Comparison of ENCODE assay signal across 16 cellular contexts in the genomic region with DNA sequence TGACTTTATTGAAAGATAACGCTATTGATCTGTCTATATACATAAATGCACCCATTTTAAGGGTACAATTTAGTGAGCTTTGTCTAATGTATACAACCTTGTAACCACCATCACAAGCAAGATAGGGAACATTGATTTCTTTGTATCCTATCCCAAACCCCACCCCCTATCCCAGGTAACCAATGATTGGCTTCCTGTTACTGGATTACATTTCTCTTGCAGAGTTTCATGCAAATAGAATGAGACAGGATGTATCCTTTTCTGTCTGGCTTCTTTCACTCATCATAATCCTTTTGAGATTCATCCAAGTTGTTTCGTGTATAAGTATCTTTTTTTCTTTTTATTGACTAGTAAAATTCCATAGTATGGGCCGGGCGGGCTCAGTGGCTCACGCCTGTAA. TPM values are rescaled to one million over a fixed set of nuclear protein-coding genes. Genes with fewer than 3 reads are reported as not detected.
DNase-seq lines count a peak whose midpoint lies in the region; ATAC-seq, FAIRE-seq and TF ChIP-seq lines count a peak whose summit lies in the region.
"Had no signal": no experiment of that assay in that cellular context is flagged by ENCODE, and none has a peak within 500 bp of the region (broad histone marks: within the 10 kb centered on the region; RNA-seq: fewer than 3 reads in every experiment).

No MANE protein-coding gene starts in this region.

- H3K9me3 ChIP-seq in small intestine (ENCODE audit: control insufficient read depth, low read depth) = no peaks in the 10 kb centered on the region

- TF ChIP-seq CTCF in GM13977 (IDR thresholded peaks at IDR 0.05; ENCODE audit: extremely low read depth, insufficient read depth, missing control alignments) = no peak

- H3K27ac ChIP-seq in small intestine (ENCODE audit: low read depth in 1 of 2, low read length in 1 of 2) = no peak overlapping the region
- H3K27ac ChIP-seq: parathyroid adenoma, VCaP had no signal

- no peak for ATAC-seq in activated T-cell treated with anti-CD3 and anti-CD28 coated beads, Interleukin-2, amount 50 U/mL, for 4 hours
- ATAC-seq in HG02571 (IDR thresholded peaks at IDR 0.05; ENCODE audit: unreplicated experiment) = no peak

- H3K36me3 ChIP-seq in small intestine (ENCODE audit: control insufficient read depth in 2 of 2, insufficient read depth in 2 of 2, low read length in 2 of 2) = no peaks in the 10 kb centered on the region

- POLR2A ChIA-PET in HEK293T (lab: Yijun Ruan, JAX) = interaction anchor here (2.0 kb wide), 1 partner anchor 45 kb away, joined by 14 read pairs; no protein-coding TSS in a partner anchor

- peaks cover 21% of the 10 kb centered on the region for H3K4me1 Mint-ChIP-seq in activated T-cell treated with anti-CD3 and anti-CD28 coated beads, Interleukin-2, amount 50 U/mL, for 4 hours (ENCODE audit: low read depth)
- H3K4me1 Mint-ChIP-seq in activated T-cell treated with anti-CD3 and anti-CD28 coated beads, Interleukin-2, amount 50 U/mL, for 24 hours (ENCODE audit: low read depth) = peaks cover 22% of the 10 kb centered on the region
- peaks cover 13% of the 10 kb centered on the region for H3K4me1 Mint-ChIP-seq in activated naive CD8-positive, alpha-beta T cell treated with anti-CD3 and anti-CD28 coated beads for 36 hours

- H3K4me3 Mint-ChIP-seq in activated T-cell treated with anti-CD3 and anti-CD28 coated beads, Interleukin-2, amount 50 U/mL, for 4 hours = peak overlapping the region; percentile 35
- no peak overlapping the region for H3K4me3 Mint-ChIP-seq in activated T-cell treated with anti-CD3 and anti-CD28 coated beads, Interleukin-2, amount 50 U/mL, for 24 hours
- peak overlapping the region; percentile 42 for H3K4me3 Mint-ChIP-seq in activated naive CD8-positive, alpha-beta T cell treated with anti-CD3 and anti-CD28 coated beads for 36 hours

- peaks cover 0 to 4% of the 10 kb centered on the region in 2 donors for H3K4me1 ChIP-seq in small intestine (ENCODE audit: control insufficient read depth in 2 of 2, insufficient read depth in 1 of 2, low read depth in 1 of 2, low read length in 1 of 2)
- H3K4me1 ChIP-seq: parathyroid adenoma had no signal

- in situ Hi-C loops in GM13977 (cut with MboI; ENCODE audit: low pct_unique_long_range_greater_than_20kb, low sequenced_read_pairs, unreplicated experiment) = no loop called here

- no peak for FAIRE-seq in small intestine (lab: Jason Lieb, UNC)
- FAIRE-seq: astrocyte had no signal

- no peaks in the 10 kb centered on the region for H3K27me3 ChIP-seq in small intestine (ENCODE audit: control insufficient read depth in 2 of 2, insufficient read depth in 2 of 2, low read length in 2 of 2)

- DNase-seq in activated T-cell treated with anti-CD3 and anti-CD28 coated beads, Interleukin-2, amount 50 U/mL, for 4 hours = no peak
- DNase-seq in activated T-cell treated with anti-CD3 and anti-CD28 coated beads, Interleukin-2, amount 50 U/mL, for 24 hours = no peak
- DNase-seq in LoVo (ENCODE audit: low spot score) (peak; percentile 1), small intestine (peak; percentile 5), HEK293T (ENCODE audit: extremely low spot score) (no peak), GM13977 (ENCODE audit: low spot score) (no peak)
- no peak for DNase-seq in activated naive CD8-positive, alpha-beta T cell treated with anti-CD3 and anti-CD28 coated beads for 36 hours
- DNase-seq: activated T-cell treated with anti-CD3 and anti-CD28 coated beads for 4 hours, DMS79 treated with DMSO at 0.1 percent for 48 hours, foreskin fibroblast, NCI-H1694, SIG-M5 had no signal

- 83 to 87% (median 86%) methylated on average over 5 of the region's 5 CpGs for WGBS in small intestine, 3 donors

- no peak overlapping the region for H3K27ac Mint-ChIP-seq in activated T-cell treated with anti-CD3 and anti-CD28 coated beads, Interleukin-2, amount 50 U/mL, for 24 hours
- H3K27ac Mint-ChIP-seq in activated naive CD8-positive, alpha-beta T cell treated with anti-CD3 and anti-CD28 coated beads for 36 hours = peak overlapping the region; percentile 20

- H3K4me3 ChIP-seq in small intestine (ENCODE audit: low read depth in 1 of 2, low read length in 2 of 2) = no peak overlapping the region

- H3K9me3 Mint-ChIP-seq in activated T-cell treated with anti-CD3 and anti-CD28 coated beads, Interleukin-2, amount 50 U/mL, for 4 hours = no peaks in the 10 kb centered on the region
- no peaks in the 10 kb centered on the region for H3K9me3 Mint-ChIP-seq in activated T-cell treated with anti-CD3 and anti-CD28 coated beads, Interleukin-2, amount 50 U/mL, for 24 hours
- no peaks in the 10 kb centered on the region for H3K9me3 Mint-ChIP-seq in activated naive CD8-positive, alpha-beta T cell treated with anti-CD3 and anti-CD28 coated beads for 36 hours

- no peaks in the 10 kb centered on the region for H3K27me3 Mint-ChIP-seq in activated T-cell treated with anti-CD3 and anti-CD28 coated beads, Interleukin-2, amount 50 U/mL, for 4 hours (ENCODE audit: low read depth)
- no peaks in the 10 kb centered on the region for H3K27me3 Mint-ChIP-seq in activated T-cell treated with anti-CD3 and anti-CD28 coated beads, Interleukin-2, amount 50 U/mL, for 24 hours
- H3K27me3 Mint-ChIP-seq in activated naive CD8-positive, alpha-beta T cell treated with anti-CD3 and anti-CD28 coated beads for 36 hours = no peaks in the 10 kb centered on the region

- CTCF ChIA-PET in HEK293T (lab: Yijun Ruan, JAX) = no interaction called here

- H3K36me3 Mint-ChIP-seq in activated T-cell treated with anti-CD3 and anti-CD28 coated beads, Interleukin-2, amount 50 U/mL, for 4 hours (ENCODE audit: insufficient read depth) = peaks cover 3% of the 10 kb centered on the region
- H3K36me3 Mint-ChIP-seq in activated T-cell treated with anti-CD3 and anti-CD28 coated beads, Interleukin-2, amount 50 U/mL, for 24 hours (ENCODE audit: low read depth) = peaks cover 16% of the 10 kb centered on the region
- peaks cover 15% of the 10 kb centered on the region for H3K36me3 Mint-ChIP-seq in activated naive CD8-positive, alpha-beta T cell treated with anti-CD3 and anti-CD28 coated beads for 36 hours

TF ChIP-seq in HEK293T, 16 proteins besides CTCF, POLR2A, EP300 and RAD21:
- no peak for TF ChIP-seq ARNT (IDR thresholded peaks at IDR 0.05)
- no peak for TF ChIP-seq FOXA1 (IDR thresholded peaks at IDR 0.05)
- TF ChIP-seq ELF4 (IDR thresholded peaks at IDR 0.05) = no peak
- no peak for TF ChIP-seq L3MBTL2 (conservative IDR thresholded peaks at IDR 0.05)
- TF ChIP-seq BHLHE40 (IDR thresholded peaks at IDR 0.05; ENCODE audit: borderline replicate concordance) = no peak
- no peak for TF ChIP-seq CTBP1 (IDR thresholded peaks at IDR 0.05; ENCODE audit: borderline replicate concordance)
- TF ChIP-seq LEF1 (IDR thresholded peaks at IDR 0.05; ENCODE audit: borderline replicate concordance) = no peak
- no peak for TF ChIP-seq FOXM1 (IDR thresholded peaks at IDR 0.05; ENCODE audit: borderline replicate concordance)
- no peak for TF ChIP-seq SUZ12 (IDR thresholded peaks at IDR 0.05)
- no peak for TF ChIP-seq HDGF (IDR thresholded peaks at IDR 0.05; ENCODE audit: borderline replicate concordance)
- no peak for TF ChIP-seq SP1 (IDR thresholded peaks at IDR 0.05)
- no peak for TF ChIP-seq ZNF384 (IDR thresholded peaks at IDR 0.05)
- no peak for TF ChIP-seq NFRKB (IDR thresholded peaks at IDR 0.05)
- TF ChIP-seq, protein P1, sequence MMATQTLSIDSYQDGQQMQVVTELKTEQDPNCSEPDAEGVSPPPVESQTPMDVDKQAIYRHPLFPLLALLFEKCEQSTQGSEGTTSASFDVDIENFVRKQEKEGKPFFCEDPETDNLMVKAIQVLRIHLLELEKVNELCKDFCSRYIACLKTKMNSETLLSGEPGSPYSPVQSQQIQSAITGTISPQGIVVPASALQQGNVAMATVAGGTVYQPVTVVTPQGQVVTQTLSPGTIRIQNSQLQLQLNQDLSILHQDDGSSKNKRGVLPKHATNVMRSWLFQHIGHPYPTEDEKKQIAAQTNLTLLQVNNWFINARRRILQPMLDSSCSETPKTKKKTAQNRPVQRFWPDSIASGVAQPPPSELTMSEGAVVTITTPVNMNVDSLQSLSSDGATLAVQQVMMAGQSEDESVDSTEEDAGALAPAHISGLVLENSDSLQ (IDR thresholded peaks at IDR 0.05) = no peak
- TF ChIP-seq TARDBP (IDR thresholded peaks at IDR 0.05) = no peak
- TF ChIP-seq FOXK2 (IDR thresholded peaks at IDR 0.05) = no peak

RNA-seq across cellular contexts. Expression of gene GRIPAP1, which starts 1.6 kb away (rescaled TPM):
- 10 to 100 TPM; 42.2 to 58.1 (median 44.1) TPM for total RNA-seq in activated T-cell treated with anti-CD3 and anti-CD28 coated beads, Interleukin-2, amount 50 U/mL, for 4 hours
- total RNA-seq in activated naive CD8-positive, alpha-beta T cell treated with anti-CD3 and anti-CD28 coated beads for 36 hours = 10 to 100 TPM; 53.7 to 54.3 TPM
- 10 to 100 TPM; 18.1 to 26.7 (median 26.4) TPM for polyA plus RNA-seq in small intestine

RNA-seq across cellular contexts. Expression of gene KCND1, which starts 32.1 kb away (rescaled TPM):
- 1 to 10 TPM in 2 of 3 donors, under 1 TPM in 1; 0.71 to 1.1 (median 1.1) TPM for total RNA-seq in activated T-cell treated with anti-CD3 and anti-CD28 coated beads, Interleukin-2, amount 50 U/mL, for 4 hours
- 1 to 10 TPM; 1.2 to 1.3 TPM for total RNA-seq in activated naive CD8-positive, alpha-beta T cell treated with anti-CD3 and anti-CD28 coated beads for 36 hours
- 1 to 10 TPM in 1 of 3 donors, under 1 TPM in 2; 0.27 to 1.1 (median 0.45) TPM for polyA plus RNA-seq in small intestine

RNA-seq across cellular contexts. Expression of gene TFE3, which starts 39.5 kb away (rescaled TPM):
- total RNA-seq in activated T-cell treated with anti-CD3 and anti-CD28 coated beads, Interleukin-2, amount 50 U/mL, for 4 hours = 10 to 100 TPM; 22.8 to 28.8 (median 23.4) TPM
- total RNA-seq in activated naive CD8-positive, alpha-beta T cell treated with anti-CD3 and anti-CD28 coated beads for 36 hours = 10 to 100 TPM; 21.0 to 23.3 TPM
- 10 to 100 TPM; 23.3 to 23.8 (median 23.5) TPM for polyA plus RNA-seq in small intestine

RNA-seq across cellular contexts. Expression of gene OTUD5, which starts 46.3 kb away (rescaled TPM):
- 10 to 100 TPM; 55.5 to 65.2 (median 57.8) TPM for total RNA-seq in activated T-cell treated with anti-CD3 and anti-CD28 coated beads, Interleukin-2, amount 50 U/mL, for 4 hours
- total RNA-seq in activated naive CD8-positive, alpha-beta T cell treated with anti-CD3 and anti-CD28 coated beads for 36 hours = 10 to 100 TPM; 57.3 to 59.5 TPM
- polyA plus RNA-seq in small intestine = 10 to 100 TPM; 28.3 to 57.5 (median 37.0) TPM

RNA-seq across cellular contexts. Expression of gene CCDC120, which starts 55.1 kb away (rescaled TPM):
- total RNA-seq in activated T-cell treated with anti-CD3 and anti-CD28 coated beads, Interleukin-2, amount 50 U/mL, for 4 hours = 1 to 10 TPM; 3.3 to 4.2 (median 4.0) TPM
- 1 to 10 TPM; 3.7 to 4.3 TPM for total RNA-seq in activated naive CD8-positive, alpha-beta T cell treated with anti-CD3 and anti-CD28 coated beads for 36 hours
- polyA plus RNA-seq in small intestine = 10 to 100 TPM in 2 of 3 donors, 1 to 10 TPM in 1; 5.7 to 15.7 (median 13.2) TPM

Comparison
In these comparisons a context has a peak if more than half of its experiments do, and no peak if none do; other contexts are left out.
1. DNase-seq: peak in LoVo (single experiment) and small intestine (single experiment); none in activated T-cell treated with anti-CD3 and anti-CD28 coated beads, Interleukin-2, amount 50 U/mL, for 4 hours (single experiment), activated T-cell treated with anti-CD3 and anti-CD28 coated beads, Interleukin-2, amount 50 U/mL, for 24 hours (single experiment), activated naive CD8-positive, alpha-beta T cell treated with anti-CD3 and anti-CD28 coated beads for 36 hours (single experiment), HEK293T (single experiment) and GM13977 (single experiment).